Comparison of ENCODE assay signal across 15 cellular contexts in the genomic region with DNA sequence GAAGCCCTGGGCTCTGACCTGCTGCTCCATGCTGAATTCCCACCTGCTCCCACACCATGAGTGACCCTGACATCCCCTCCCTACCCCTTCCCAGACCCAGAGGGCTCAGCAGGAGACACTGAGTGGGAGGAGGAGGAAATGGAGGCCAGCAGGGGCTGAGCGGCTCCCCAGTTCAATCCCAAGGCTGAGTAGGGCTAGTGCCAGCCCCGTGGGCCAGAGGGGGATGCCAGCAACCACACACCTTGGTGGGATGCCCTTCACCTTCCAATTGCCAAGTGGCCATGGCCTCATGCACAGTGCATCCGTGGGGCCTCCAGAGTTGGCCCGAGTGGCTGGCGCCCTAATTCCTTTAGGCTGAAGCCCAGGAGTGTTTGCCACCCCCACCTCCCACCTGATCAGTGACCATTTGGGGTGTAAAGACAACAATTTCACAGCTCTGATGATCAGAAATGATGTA. TPM values are rescaled to one million over a fixed set of nuclear protein-coding genes. Genes with fewer than 3 reads are reported as not detected.
"Had no signal": no experiment of that assay in that cellular context is flagged by ENCODE, and none has a peak within 500 bp of the region (broad histone marks: within the 10 kb centered on the region; RNA-seq: fewer than 3 reads in every experiment).

No MANE protein-coding gene starts in this region.

- H3K36me3 ChIP-seq: brain microvascular endothelial cell, ovary, transverse colon had no signal

- H3K4me3 ChIP-seq: ovary, transverse colon had no signal

- ATAC-seq: activated CD4-positive, CD25-positive, alpha-beta regulatory T cell treated with anti-CD3 and anti-CD28 coated beads, Interleukin-2, amount 50 U/mL, for 24 hours had no signal

- H3K27me3 ChIP-seq: brain microvascular endothelial cell, ovary, transverse colon had no signal

- H3K4me1 ChIP-seq: transverse colon had no signal

- H3K4me3 Mint-ChIP-seq: activated naive CD8-positive, alpha-beta T cell treated with anti-CD3 and anti-CD28 coated beads, Interleukin-2, amount 10 ng/mL, durations not matched to agents 7 days and 5 days; activated T-helper 1 cell treated with anti-CD3 and anti-CD28 coated beads, Interleukin-12 subunit alpha, Interleukin-12 subunit beta, Interleukin-2, Interleukin-4 antibody, amounts not matched to agents 30 ng/mL and 10 ng/mL and 1 ng/mL, durations not matched to agents 14 hours and 24 hours and 36 hours had no signal

- H3K27ac Mint-ChIP-seq: activated naive CD8-positive, alpha-beta T cell treated with anti-CD3 and anti-CD28 coated beads, Interleukin-2, amount 10 ng/mL, durations not matched to agents 7 days and 5 days; activated T-helper 1 cell treated with anti-CD3 and anti-CD28 coated beads, Interleukin-12 subunit alpha, Interleukin-12 subunit beta, Interleukin-2, Interleukin-4 antibody, amounts not matched to agents 30 ng/mL and 10 ng/mL and 1 ng/mL, durations not matched to agents 14 hours and 24 hours and 36 hours had no signal

- H3K36me3 Mint-ChIP-seq: activated naive CD8-positive, alpha-beta T cell treated with anti-CD3 and anti-CD28 coated beads, Interleukin-2, amount 10 ng/mL, durations not matched to agents 7 days and 5 days had no signal

- H3K9me3 Mint-ChIP-seq: activated naive CD8-positive, alpha-beta T cell treated with anti-CD3 and anti-CD28 coated beads, Interleukin-2, amount 10 ng/mL, durations not matched to agents 7 days and 5 days; activated T-helper 1 cell treated with anti-CD3 and anti-CD28 coated beads, Interleukin-12 subunit alpha, Interleukin-12 subunit beta, Interleukin-2, Interleukin-4 antibody, amounts not matched to agents 30 ng/mL and 10 ng/mL and 1 ng/mL, durations not matched to agents 14 hours and 24 hours and 36 hours had no signal

- DNase-seq: activated CD4-positive, alpha-beta T cell treated with anti-CD3 and anti-CD28 coated beads, Interleukin-2, amount 50 U/mL, for 1 hour; activated naive CD4-positive, alpha-beta T cell; activated naive CD8-positive, alpha-beta T cell treated with anti-CD3 and anti-CD28 coated beads, Interleukin-2, amount 10 ng/mL, durations not matched to agents 7 days and 5 days; effector CD8-positive, alpha-beta T cell; heart right ventricle; stimulated activated CD4-positive, alpha-beta T cell treated with anti-CD3 and anti-CD28 coated beads, Interleukin-2, amount 100 ng/mL, for 48 hours; stimulated activated naive CD4-positive, alpha-beta T cell; transverse colon had no signal

- H3K9me3 ChIP-seq: heart right ventricle, ovary, transverse colon had no signal

- FAIRE-seq: endothelial cell of umbilical vein, frontal cortex had no signal

- H3K27ac ChIP-seq: brain microvascular endothelial cell, ovary, transverse colon had no signal

RNA-seq across cellular contexts. Expression of a gene that starts 1.0 kb away (rescaled TPM):
- total RNA-seq: activated CD8-positive, alpha-beta memory T cell treated with anti-CD3 and anti-CD28 coated beads for 36 hours; activated naive CD8-positive, alpha-beta T cell treated with anti-CD3 and anti-CD28 coated beads, Interleukin-2, amount 10 ng/mL, durations not matched to agents 7 days and 5 days; activated T-helper 1 cell treated with anti-CD3 and anti-CD28 coated beads, Interleukin-12 subunit alpha, Interleukin-12 subunit beta, Interleukin-2, Interleukin-4 antibody, amounts not matched to agents 30 ng/mL and 10 ng/mL and 1 ng/mL, durations not matched to agents 14 hours and 24 hours and 36 hours; endothelial cell of umbilical vein; frontal cortex had no signal
- polyA plus RNA-seq: endothelial cell of umbilical vein had no signal

RNA-seq across cellular contexts. Expression of a gene that starts 27.5 kb away (rescaled TPM):
- total RNA-seq: activated CD8-positive, alpha-beta memory T cell treated with anti-CD3 and anti-CD28 coated beads for 36 hours; activated T-helper 1 cell treated with anti-CD3 and anti-CD28 coated beads, Interleukin-12 subunit alpha, Interleukin-12 subunit beta, Interleukin-2, Interleukin-4 antibody, amounts not matched to agents 30 ng/mL and 10 ng/mL and 1 ng/mL, durations not matched to agents 14 hours and 24 hours and 36 hours; transverse colon had no signal
- polyA plus RNA-seq: heart right ventricle had no signal
